Comparison of ENCODE assay signal across 8 cellular contexts in the genomic region with DNA sequence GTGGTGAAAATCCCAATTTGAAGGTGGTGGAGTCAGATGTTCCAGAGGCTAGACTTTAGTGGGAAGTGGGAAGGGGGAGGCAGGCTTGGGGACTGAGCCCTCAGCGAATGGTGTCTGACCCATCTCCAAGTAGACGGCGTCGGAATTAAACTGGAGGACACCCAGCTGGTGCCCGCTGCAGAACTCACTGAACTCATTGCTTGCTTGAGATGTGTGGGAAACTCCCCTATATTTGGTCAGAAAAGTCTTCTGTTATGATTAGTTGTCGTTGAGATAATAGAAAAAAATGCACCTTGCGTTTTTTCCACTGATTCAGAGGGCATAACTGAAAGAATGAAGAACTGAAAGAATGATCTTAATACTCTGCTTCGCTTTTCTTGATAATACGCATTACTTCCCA. TPM values are rescaled to one million over a fixed set of nuclear protein-coding genes. Genes with fewer than 3 reads are reported as not detected.
DNase-seq lines count a peak whose midpoint lies in the region; ATAC-seq and TF ChIP-seq lines count a peak whose summit lies in the region.

No MANE protein-coding gene starts in this region.

- no peak for TF ChIP-seq CTCF in lower leg skin (IDR thresholded peaks at IDR 0.05)
- no peak for TF ChIP-seq CTCF in tibial nerve (IDR thresholded peaks at IDR 0.05)

- WGBS in lower leg skin, 2 donors: 26 to 27% methylated on average over 9 of the region's 9 CpGs
- WGBS in tibial nerve, 2 donors: 24 to 27% methylated on average over 9 of the region's 9 CpGs

- CTCF ChIA-PET in CD4-positive, alpha-beta memory T cell (lab: Charles Lee; ENCODE audit: partially characterized antibody): interaction anchor here (1.2 kb wide), 1 partner anchor 10 kb away, joined by 5 read pairs; a partner anchor contains a TSS

- H3K27ac Mint-ChIP-seq in CD4-positive, alpha-beta memory T cell: peak overlapping the region; percentile 88 to 99 (median 98)

- H3K9me3 Mint-ChIP-seq in CD4-positive, alpha-beta memory T cell: peaks cover 9 to 84% (median 53%) of the 10 kb centered on the region in 8 donors

- peaks cover 20 to 36% (median 26%) of the 10 kb centered on the region in 4 donors for H3K4me1 Mint-ChIP-seq in CD4-positive, alpha-beta memory T cell

- intact Hi-C loops in CD4-positive, alpha-beta memory T cell (cut with micrococcal nuclease): loop anchor here (5.0 kb wide), 2 partner anchors 164 to 194 kb away; a partner anchor contains a TSS
- intact Hi-C loops in lower leg skin (cut with DNase I; ENCODE audit: low total_unique reads): no loop called here

- DNase-seq in CD4-positive, alpha-beta memory T cell: peak in 1 of 5 donors; percentile 20
- DNase-seq in amniotic epithelial cell (ENCODE audit: low read depth) (peak; percentile 25), lower leg skin (ENCODE audit: low spot score in 2 of 2) (no peak), tibial nerve (ENCODE audit: low spot score in 2 of 2) (no peak), SIG-M5 (lab: John Stamatoyannopoulos, UW) (no peak), mesenteric fat pad (ENCODE audit: low spot score) (no peak)

- TF ChIP-seq POLR2A in lower leg skin (IDR thresholded peaks at IDR 0.05): no peak
- no peak for TF ChIP-seq POLR2A in tibial nerve (IDR thresholded peaks at IDR 0.05)

- peak overlapping the region; percentile 93 to 99 (median 97) for H3K4me3 Mint-ChIP-seq in CD4-positive, alpha-beta memory T cell

- H3K36me3 Mint-ChIP-seq in CD4-positive, alpha-beta memory T cell: peaks cover 61 to 70% of the 10 kb centered on the region in 2 donors

- H3K4me3 ChIP-seq in CD4-positive, alpha-beta memory T cell (ENCODE audit: low read length in 2 of 2): peak overlapping the region; percentile 77 to 96
- H3K4me3 ChIP-seq in lower leg skin (ENCODE audit: low read depth, poor library complexity, severe bottlenecking): peak overlapping the region; percentile 61
- H3K4me3 ChIP-seq in tibial nerve: peak overlapping the region; percentile 64 to 87 (median 74)

- peak overlapping the region; percentile 92 for H3K27ac ChIP-seq in CD4-positive, alpha-beta memory T cell (ENCODE audit: low read depth, low read length)
- H3K27ac ChIP-seq in tibial nerve: peak overlapping the region; percentile 94 to 98 (median 96)

- no peak for TF ChIP-seq EP300 in tibial nerve (IDR thresholded peaks at IDR 0.05)

- H3K27me3 ChIP-seq in CD4-positive, alpha-beta memory T cell (ENCODE audit: insufficient read depth, low read length): no peaks in the 10 kb centered on the region
- no peaks in the 10 kb centered on the region for H3K27me3 ChIP-seq in tibial nerve

- peaks cover 21% of the 10 kb centered on the region for H3K4me1 ChIP-seq in CD4-positive, alpha-beta memory T cell (ENCODE audit: insufficient read depth, low read length)
- peaks cover 0 to 21% (median 5%) of the 10 kb centered on the region in 4 donors for H3K4me1 ChIP-seq in tibial nerve

- H3K36me3 ChIP-seq in CD4-positive, alpha-beta memory T cell (ENCODE audit: insufficient read depth, low read length): peaks cover 12% of the 10 kb centered on the region
- peaks cover 2 to 62% (median 9%) of the 10 kb centered on the region in 3 donors for H3K36me3 ChIP-seq in tibial nerve

- POLR2A ChIA-PET in CD4-positive, alpha-beta memory T cell (lab: Charles Lee; ENCODE audit: partially characterized antibody): interaction anchor here (1.1 to 3.9 kb wide), 5 partner anchors 9 to 1875 kb away, joined by 3 to 45 read pairs (median 5); a partner anchor contains a TSS

- ATAC-seq in HG03342 (IDR thresholded peaks at IDR 0.05; ENCODE audit: unreplicated experiment) (peak; percentile 7), HG03139 (IDR thresholded peaks at IDR 0.05; ENCODE audit: unreplicated experiment) (no peak)

- peaks cover 4 to 28% of the 10 kb centered on the region in 2 donors for H3K9me3 ChIP-seq in CD4-positive, alpha-beta memory T cell (ENCODE audit: control insufficient read depth in 1 of 2, low read length in 2 of 2)
- H3K9me3 ChIP-seq in tibial nerve: peaks cover 0 to 63% (median 14%) of the 10 kb centered on the region in 4 donors

- no peaks in the 10 kb centered on the region for H3K27me3 Mint-ChIP-seq in CD4-positive, alpha-beta memory T cell

RNA-seq across cellular contexts. Expression of a gene that starts 0.9 kb away (rescaled TPM):
- total RNA-seq in CD4-positive, alpha-beta memory T cell: 10 to 100 TPM in 1 of 2 experiments, 1 to 10 TPM in 1; 9.2 to 14.4 TPM
- polyA plus RNA-seq in CD4-positive, alpha-beta memory T cell: 10 to 100 TPM; 10.2 to 16.5 TPM
- 1 to 10 TPM; 2.1 to 3.8 (median 2.6) TPM for total RNA-seq in lower leg skin
- total RNA-seq in tibial nerve: 10 to 100 TPM in 2 of 4 donors, 1 to 10 TPM in 2; 4.5 to 14.9 (median 11.0) TPM
- 4.6 TPM for total RNA-seq in mesenteric fat pad

RNA-seq across cellular contexts. Expression of a gene that starts 9.9 kb away (rescaled TPM):
- 1 to 10 TPM; 7.3 to 7.8 TPM for total RNA-seq in CD4-positive, alpha-beta memory T cell
- polyA plus RNA-seq in CD4-positive, alpha-beta memory T cell: 1 to 10 TPM; 3.0 to 6.5 TPM
- total RNA-seq in lower leg skin (1 to 10 TPM; 2.9 to 5.4 (median 4.3) TPM), tibial nerve (1 to 10 TPM; 3.1 to 5.2 (median 4.7) TPM), mesenteric fat pad (3.1 TPM)
